In the genomic region with DNA sequence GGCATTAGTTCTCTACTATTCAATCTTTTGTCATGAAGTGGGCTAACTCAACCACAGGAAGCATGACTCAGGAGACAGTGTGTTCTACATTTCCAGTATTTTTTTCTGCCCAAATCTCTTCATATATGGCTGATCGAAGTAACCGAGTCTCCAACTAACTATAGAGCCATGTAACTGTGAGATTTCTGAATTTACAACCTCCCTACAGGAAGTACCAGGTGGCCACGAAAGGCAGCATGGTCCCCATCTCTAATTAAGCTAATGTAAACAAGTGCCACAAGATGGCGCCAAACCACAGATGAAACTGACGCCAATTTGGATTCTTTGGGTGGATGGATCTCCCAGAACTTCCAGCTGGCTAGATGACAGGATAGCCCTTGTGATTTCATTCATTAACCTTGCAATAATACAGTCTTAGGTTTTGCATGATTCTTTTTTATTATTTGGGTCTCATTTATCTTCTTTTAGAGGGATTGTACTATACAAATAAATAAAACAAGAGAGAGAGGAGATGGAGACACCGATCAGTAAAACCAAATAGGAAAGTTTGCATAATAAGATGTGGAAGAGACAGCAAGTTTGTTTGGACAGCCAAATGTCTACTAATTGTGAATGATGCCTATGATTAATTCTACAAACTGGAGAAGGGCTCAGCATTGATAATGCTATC, we compare ENCODE assay signal across 8 cellular contexts. TPM values are rescaled to one million over a fixed set of nuclear protein-coding genes. Genes with fewer than 3 reads are reported as not detected.
A peak's percentile ranks its signal among the peaks of the same experiment; 100 is the strongest.
DNase-seq lines count a peak whose midpoint lies in the region; ATAC-seq and TF ChIP-seq lines count a peak whose summit lies in the region.

No MANE protein-coding gene starts in this region.

- peak; percentile 86 for ATAC-seq in SK-N-SH treated with all-trans-retinoic acid at 6 μM for 48 hours
- peak; percentile 80 to 85 for ATAC-seq in activated naive CD4-positive, alpha-beta T cell treated with anti-CD3 and anti-CD28 coated beads, Interleukin-2, amount 50 U/mL, for 72 hours

- peak; percentile 29 for DNase-seq in GM10248 (ENCODE audit: extremely low spot score)
- DNase-seq in H7 = peak; percentile 20
- DNase-seq in LNCaP clone FGC (ENCODE audit: low read depth) = peak; percentile 22
- peak; percentile 58 to 65 for DNase-seq in activated naive CD4-positive, alpha-beta T cell treated with anti-CD3 and anti-CD28 coated beads, Interleukin-2, amount 50 U/mL, for 72 hours (ENCODE audit: low spot score in 2 of 2)
- peak; percentile 76 for DNase-seq in cardiac septum (ENCODE audit: low spot score)
- DNase-seq in retina = peak; percentile 70
- no peak for DNase-seq in NCI-H187 treated with DMSO at 0.1 percent for 48 hours (lab: John Stamatoyannopoulos, UW)

- no peaks in the 10 kb centered on the region for H3K36me3 Mint-ChIP-seq in activated naive CD4-positive, alpha-beta T cell treated with anti-CD3 and anti-CD28 coated beads, Interleukin-2, amount 50 U/mL, for 72 hours

- intact Hi-C loops in cardiac septum (cut with DNase I) = loop anchor here (5.0 kb wide), 1 partner anchor 146 kb away; no protein-coding TSS in a partner anchor

- H3K27ac Mint-ChIP-seq in activated naive CD4-positive, alpha-beta T cell treated with anti-CD3 and anti-CD28 coated beads, Interleukin-2, amount 50 U/mL, for 72 hours = peak overlapping the region in 1 of 2 donors; percentile 77

- CTCF ChIA-PET in GM10248 (lab: Yijun Ruan, JAX) = interaction anchor here (0.6 to 5.8 kb wide), 49 partner anchors 9 to 974 kb away, joined by 3 to 87 read pairs (median 4); a partner anchor contains a TSS

- no peaks in the 10 kb centered on the region for H3K27me3 ChIP-seq in H7 (ENCODE audit: control insufficient read depth, insufficient read depth, low read length)

- H3K36me3 ChIP-seq in H7 (replicated peaks; ENCODE audit: control insufficient read depth, insufficient read depth, low read length) = no peaks in the 10 kb centered on the region

- TF ChIP-seq CTCF in GM10248 (IDR thresholded peaks at IDR 0.05; ENCODE audit: control extremely low read depth, extremely low read depth, low read depth, missing control alignments) = peak; percentile 68
- peak; percentile 76 for TF ChIP-seq CTCF in LNCaP clone FGC (IDR thresholded peaks at IDR 0.05; ENCODE audit: control insufficient read depth, extremely low read depth, insufficient read depth)

- POLR2A ChIA-PET in GM10248 (lab: Yijun Ruan, JAX) = no interaction called here

- H3K4me3 ChIP-seq in H7 (ENCODE audit: insufficient read depth, low read depth, low read length) (no peak overlapping the region), LNCaP clone FGC (ENCODE audit: low read depth, low read length) (no peak overlapping the region)

- H3K9me3 Mint-ChIP-seq in activated naive CD4-positive, alpha-beta T cell treated with anti-CD3 and anti-CD28 coated beads, Interleukin-2, amount 50 U/mL, for 72 hours = no peaks in the 10 kb centered on the region

TF ChIP-seq in SK-N-SH treated with all-trans-retinoic acid at 6 μM for 48 hours, 23 proteins besides CTCF, POLR2A, EP300 and RAD21:
- TF ChIP-seq CSDC2 (CRISPR knock-in tag; IDR thresholded peaks at IDR 0.05) = no peak
- TF ChIP-seq ZFP3 (CRISPR knock-in tag; IDR thresholded peaks at IDR 0.05) = no peak
- TF ChIP-seq, protein P1, sequence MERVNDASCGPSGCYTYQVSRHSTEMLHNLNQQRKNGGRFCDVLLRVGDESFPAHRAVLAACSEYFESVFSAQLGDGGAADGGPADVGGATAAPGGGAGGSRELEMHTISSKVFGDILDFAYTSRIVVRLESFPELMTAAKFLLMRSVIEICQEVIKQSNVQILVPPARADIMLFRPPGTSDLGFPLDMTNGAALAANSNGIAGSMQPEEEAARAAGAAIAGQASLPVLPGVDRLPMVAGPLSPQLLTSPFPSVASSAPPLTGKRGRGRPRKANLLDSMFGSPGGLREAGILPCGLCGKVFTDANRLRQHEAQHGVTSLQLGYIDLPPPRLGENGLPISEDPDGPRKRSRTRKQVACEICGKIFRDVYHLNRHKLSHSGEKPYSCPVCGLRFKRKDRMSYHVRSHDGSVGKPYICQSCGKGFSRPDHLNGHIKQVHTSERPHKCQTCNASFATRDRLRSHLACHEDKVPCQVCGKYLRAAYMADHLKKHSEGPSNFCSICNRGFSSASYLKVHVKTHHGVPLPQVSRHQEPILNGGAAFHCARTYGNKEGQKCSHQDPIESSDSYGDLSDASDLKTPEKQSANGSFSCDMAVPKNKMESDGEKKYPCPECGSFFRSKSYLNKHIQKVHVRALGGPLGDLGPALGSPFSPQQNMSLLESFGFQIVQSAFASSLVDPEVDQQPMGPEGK (CRISPR knock-in tag; IDR thresholded peaks at IDR 0.05; ENCODE audit: borderline replicate concordance) = no peak
- TF ChIP-seq ZNF565 (CRISPR knock-in tag; conservative IDR thresholded peaks at IDR 0.05; ENCODE audit: low read depth) = no peak
- TF ChIP-seq ZC3H10 (CRISPR knock-in tag; IDR thresholded peaks at IDR 0.05) = no peak
- no peak for TF ChIP-seq OSR1 (CRISPR knock-in tag; IDR thresholded peaks at IDR 0.05)
- no peak for TF ChIP-seq ZFP30 (CRISPR knock-in tag; IDR thresholded peaks at IDR 0.05)
- no peak for TF ChIP-seq RARB (CRISPR knock-in tag; IDR thresholded peaks at IDR 0.05)
- no peak for TF ChIP-seq TCF4 (CRISPR knock-in tag; IDR thresholded peaks at IDR 0.05; ENCODE audit: borderline replicate concordance)
- TF ChIP-seq BACH2 (CRISPR knock-in tag; IDR thresholded peaks at IDR 0.05; ENCODE audit: borderline replicate concordance) = no peak
- TF ChIP-seq PPARA (CRISPR knock-in tag; IDR thresholded peaks at IDR 0.05; ENCODE audit: borderline replicate concordance) = no peak
- no peak; the same call in 1 of the 2 replicates for TF ChIP-seq TOX (CRISPR knock-in tag; IDR thresholded peaks at IDR 0.05; ENCODE audit: borderline replicate concordance)
- TF ChIP-seq, protein P2, sequence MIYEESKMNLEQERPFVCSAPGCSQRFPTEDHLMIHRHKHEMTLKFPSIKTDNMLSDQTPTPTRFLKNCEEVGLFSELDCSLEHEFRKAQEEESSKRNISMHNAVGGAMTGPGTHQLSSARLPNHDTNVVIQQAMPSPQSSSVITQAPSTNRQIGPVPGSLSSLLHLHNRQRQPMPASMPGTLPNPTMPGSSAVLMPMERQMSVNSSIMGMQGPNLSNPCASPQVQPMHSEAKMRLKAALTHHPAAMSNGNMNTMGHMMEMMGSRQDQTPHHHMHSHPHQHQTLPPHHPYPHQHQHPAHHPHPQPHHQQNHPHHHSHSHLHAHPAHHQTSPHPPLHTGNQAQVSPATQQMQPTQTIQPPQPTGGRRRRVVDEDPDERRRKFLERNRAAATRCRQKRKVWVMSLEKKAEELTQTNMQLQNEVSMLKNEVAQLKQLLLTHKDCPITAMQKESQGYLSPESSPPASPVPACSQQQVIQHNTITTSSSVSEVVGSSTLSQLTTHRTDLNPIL (CRISPR knock-in tag; IDR thresholded peaks at IDR 0.05; ENCODE audit: low read depth) = no peak
- TF ChIP-seq, protein P3, sequence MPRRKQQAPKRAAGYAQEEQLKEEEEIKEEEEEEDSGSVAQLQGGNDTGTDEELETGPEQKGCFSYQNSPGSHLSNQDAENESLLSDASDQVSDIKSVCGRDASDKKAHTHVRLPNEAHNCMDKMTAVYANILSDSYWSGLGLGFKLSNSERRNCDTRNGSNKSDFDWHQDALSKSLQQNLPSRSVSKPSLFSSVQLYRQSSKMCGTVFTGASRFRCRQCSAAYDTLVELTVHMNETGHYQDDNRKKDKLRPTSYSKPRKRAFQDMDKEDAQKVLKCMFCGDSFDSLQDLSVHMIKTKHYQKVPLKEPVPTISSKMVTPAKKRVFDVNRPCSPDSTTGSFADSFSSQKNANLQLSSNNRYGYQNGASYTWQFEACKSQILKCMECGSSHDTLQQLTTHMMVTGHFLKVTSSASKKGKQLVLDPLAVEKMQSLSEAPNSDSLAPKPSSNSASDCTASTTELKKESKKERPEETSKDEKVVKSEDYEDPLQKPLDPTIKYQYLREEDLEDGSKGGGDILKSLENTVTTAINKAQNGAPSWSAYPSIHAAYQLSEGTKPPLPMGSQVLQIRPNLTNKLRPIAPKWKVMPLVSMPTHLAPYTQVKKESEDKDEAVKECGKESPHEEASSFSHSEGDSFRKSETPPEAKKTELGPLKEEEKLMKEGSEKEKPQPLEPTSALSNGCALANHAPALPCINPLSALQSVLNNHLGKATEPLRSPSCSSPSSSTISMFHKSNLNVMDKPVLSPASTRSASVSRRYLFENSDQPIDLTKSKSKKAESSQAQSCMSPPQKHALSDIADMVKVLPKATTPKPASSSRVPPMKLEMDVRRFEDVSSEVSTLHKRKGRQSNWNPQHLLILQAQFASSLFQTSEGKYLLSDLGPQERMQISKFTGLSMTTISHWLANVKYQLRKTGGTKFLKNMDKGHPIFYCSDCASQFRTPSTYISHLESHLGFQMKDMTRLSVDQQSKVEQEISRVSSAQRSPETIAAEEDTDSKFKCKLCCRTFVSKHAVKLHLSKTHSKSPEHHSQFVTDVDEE (CRISPR knock-in tag; IDR thresholded peaks at IDR 0.05) = no peak
- no peak for TF ChIP-seq ZNF8 (CRISPR knock-in tag; IDR thresholded peaks at IDR 0.05)
TF ChIP-seq in SK-N-SH treated with all-trans-retinoic acid at 6 μM for 48 hours: peak in this region for 0.

RNA-seq across cellular contexts. Expression of a gene that starts 18.3 kb away (rescaled TPM):
- not detected in 2 replicates for total RNA-seq in H7 (2014; rRNA removed; shearing (Covaris generic))
- total RNA-seq in activated naive CD4-positive, alpha-beta T cell treated with anti-CD3 and anti-CD28 coated beads, Interleukin-2, amount 50 U/mL, for 72 hours = 100 to 1,000 TPM in 1 of 2 donors, 10 to 100 TPM in 1; 91.4 to 103 TPM
- total RNA-seq in cardiac septum = 6.8 TPM

Comparison
In these comparisons a context has a peak if more than half of its experiments do, and no peak if none do; other contexts are left out.
1. RNA of a gene that starts 18.3 kb away (total RNA-seq): 91.4 to 103 TPM in activated naive CD4-positive, alpha-beta T cell treated with anti-CD3 and anti-CD28 coated beads, Interleukin-2, amount 50 U/mL, for 72 hours; 6.8 TPM in cardiac septum (single experiment) and not detected in H7; every median in the first group is over 10 times any median in the second.